9 cellular contexts compared by ENCODE assay signal in genomic region chr10:89426230-89426868, GRCh38. TPM values are rescaled to one million over a fixed set of nuclear protein-coding genes. Genes with fewer than 3 reads are reported as not detected.
DNase-seq lines count a peak whose midpoint lies in the region; ATAC-seq and TF ChIP-seq lines count a peak whose summit lies in the region.
"Had no signal": no experiment of that assay in that cellular context is flagged by ENCODE, and none has a peak within 500 bp of the region (broad histone marks: within the 10 kb centered on the region; RNA-seq: fewer than 3 reads in every experiment).

No MANE protein-coding gene starts in this region.

- no peak overlapping the region for H3K9ac ChIP-seq in HCT116 (ENCODE audit: low read length)
- no peak overlapping the region for H3K9ac ChIP-seq in OCI-LY3 (ENCODE audit: low read length)

- CTCF ChIA-PET in HCT116 (lab: Charles Lee), result no interaction called here

- no peak overlapping the region for H3K4me2 ChIP-seq in HCT116 (ENCODE audit: low read length)
- no peak overlapping the region for H3K4me2 ChIP-seq in OCI-LY3 (ENCODE audit: low read length)

- ATAC-seq in HCT116 (peak; percentile 87), memory B cell (ENCODE audit: low read depth) (peak; percentile 73), HG03025 (IDR thresholded peaks at IDR 0.05; ENCODE audit: low FRiP score, unreplicated experiment) (no peak)

- RAD21 ChIA-PET in HCT116 (lab: Charles Lee; ENCODE audit: low non-redundant PET in 1 of 2, low total read pairs in 2 of 2, uncharacterized antibody in 2 of 2, unreplicated experiment in 2 of 2), result no interaction called here

- no peaks in the 10 kb centered on the region for H3K79me2 ChIP-seq in HCT116 (ENCODE audit: insufficient read depth, low read length)
- no peaks in the 10 kb centered on the region for H3K79me2 ChIP-seq in OCI-LY3 (ENCODE audit: low read length)

- H4K20me1 ChIP-seq in HCT116 (ENCODE audit: insufficient read depth) (no peaks in the 10 kb centered on the region), OCI-LY3 (ENCODE audit: insufficient read depth, low read length) (no peaks in the 10 kb centered on the region)

- POLR2A ChIA-PET in HCT116 (lab: Charles Lee), result no interaction called here

- intact Hi-C loops in HCT116 (cut with micrococcal nuclease) (loop anchor here (1.0 to 5.0 kb wide), 5 partner anchors 138 to 1436 kb away; no protein-coding TSS in a partner anchor), dorsolateral prefrontal cortex (cut with DNase I) (loop anchor here (5.0 to 10.0 kb wide), 3 partner anchors 136 to 492 kb away; partner anchors contain the start of gene KIF20B (in 1 of the 2))

- DNase-seq in DMS53 (lab: John Stamatoyannopoulos, UW) (peak; percentile 66), HCT116 (ENCODE audit: low read depth, low spot score) (no peak), dorsolateral prefrontal cortex (no peak), memory B cell (ENCODE audit: low spot score in 2 of 2) (peak in 1 of 2 donors; percentile 31), islet precursor cell (no peak), activated T-cell treated with anti-CD3 and anti-CD28 coated beads for 4 hours (no peak)

- H3K27ac ChIP-seq in HCT116 (ENCODE audit: low read depth, low read length), result no peak overlapping the region
- H3K27ac ChIP-seq in OCI-LY3 (ENCODE audit: low read length), result no peak overlapping the region
- no peak overlapping the region for H3K27ac ChIP-seq in dorsolateral prefrontal cortex

- H3K9me3 Mint-ChIP-seq in memory B cell, result no peaks in the 10 kb centered on the region

- H2AFZ ChIP-seq in HCT116 (ENCODE audit: low read depth, low read length, poor library complexity, severe bottlenecking), result peak overlapping the region; percentile 24
- H2AFZ ChIP-seq in OCI-LY3 (ENCODE audit: low read depth, low read length), result no peak overlapping the region

- H3K9me3 ChIP-seq in HCT116 (ENCODE audit: control insufficient read depth in 1 of 2, insufficient read depth in 1 of 2, low read depth in 1 of 2, low read length in 2 of 2) (no peaks in the 10 kb centered on the region), OCI-LY3 (ENCODE audit: insufficient read depth, low read length) (no peaks in the 10 kb centered on the region)

- TF ChIP-seq CTCF in HCT116 (IDR thresholded peaks at IDR 0.05 in 2 of 3, conservative IDR thresholded peaks at IDR 0.05 in 1 of 3; ENCODE audit: borderline replicate concordance in 1 of 3, insufficient read depth in 1 of 3, low read depth in 2 of 3, low read length in 2 of 3) (peak; percentile 69 to 83 (median 80)), OCI-LY3 (IDR thresholded peaks at IDR 0.05; ENCODE audit: low read depth, low read length) (peak; percentile 71), dorsolateral prefrontal cortex (IDR thresholded peaks at IDR 0.05 in 54 of 56, conservative IDR thresholded peaks at IDR 0.05 in 2 of 56; ENCODE audit: low read depth in 1 of 56, partially characterized antibody in 56 of 56) (peak; percentile 68 to 92 (median 82))

- no peak overlapping the region for H3K4me3 Mint-ChIP-seq in memory B cell

- TF ChIP-seq RAD21 in HCT116 (IDR thresholded peaks at IDR 0.05; ENCODE audit: low read depth), result peak; percentile 91

- H3K9me2 ChIP-seq in HCT116 (ENCODE audit: insufficient read depth), result no peaks in the 10 kb centered on the region

- no peaks in the 10 kb centered on the region for H3K27me3 Mint-ChIP-seq in memory B cell

- BruUV-seq in HCT116 (replicated peaks; lab: Mats Ljungman, UMichigan), result no TSS peak

- peaks cover under 1% of the 10 kb centered on the region for H3K36me3 Mint-ChIP-seq in memory B cell

- H3K4me3 ChIP-seq in HCT116 (replicated peaks in 1 of 2; ENCODE audit: low read depth in 1 of 2, low read length in 2 of 2) (no peak overlapping the region), OCI-LY3 (ENCODE audit: low read length) (no peak overlapping the region), dorsolateral prefrontal cortex (no peak overlapping the region)

- H3K27me3 ChIP-seq in HCT116 (ENCODE audit: insufficient read depth, low read length), result no peaks in the 10 kb centered on the region
- no peaks in the 10 kb centered on the region for H3K27me3 ChIP-seq in OCI-LY3 (ENCODE audit: low read depth, low read length)
- H3K27me3 ChIP-seq in dorsolateral prefrontal cortex, result no peaks in the 10 kb centered on the region

- H3K4me1 Mint-ChIP-seq in memory B cell, result peaks cover 9% of the 10 kb centered on the region

- H3K36me3 ChIP-seq in HCT116 (ENCODE audit: control insufficient read depth in 1 of 2, insufficient read depth in 2 of 2, low read length in 2 of 2) (no peaks in the 10 kb centered on the region), OCI-LY3 (replicated peaks; ENCODE audit: low read depth, low read length) (peaks cover under 1% of the 10 kb centered on the region)

- H3K27ac Mint-ChIP-seq in memory B cell, result no peak overlapping the region

- peaks cover 0 to 14% of the 10 kb centered on the region in 2 experiments; a peak in 2 of 4 replicates for H3K4me1 ChIP-seq in HCT116 (ENCODE audit: control insufficient read depth in 1 of 2, insufficient read depth in 2 of 2, low read length in 2 of 2)
- no peaks in the 10 kb centered on the region for H3K4me1 ChIP-seq in OCI-LY3 (ENCODE audit: low read length)

- no peak for TF ChIP-seq POLR2A in HCT116 (IDR thresholded peaks at IDR 0.05; ENCODE audit: borderline replicate concordance, extremely low read depth, insufficient read depth, insufficient read length)

TF ChIP-seq in HCT116, 20 proteins besides CTCF, POLR2A, EP300 and RAD21 (continues in another document):
- no peak for TF ChIP-seq ELF1 (IDR thresholded peaks at IDR 0.05; ENCODE audit: borderline replicate concordance, low read depth)
- no peak for TF ChIP-seq YY1 (IDR thresholded peaks at IDR 0.05; ENCODE audit: extremely low read depth, insufficient replicate concordance, low read depth, low read length)
- TF ChIP-seq, protein P1, sequence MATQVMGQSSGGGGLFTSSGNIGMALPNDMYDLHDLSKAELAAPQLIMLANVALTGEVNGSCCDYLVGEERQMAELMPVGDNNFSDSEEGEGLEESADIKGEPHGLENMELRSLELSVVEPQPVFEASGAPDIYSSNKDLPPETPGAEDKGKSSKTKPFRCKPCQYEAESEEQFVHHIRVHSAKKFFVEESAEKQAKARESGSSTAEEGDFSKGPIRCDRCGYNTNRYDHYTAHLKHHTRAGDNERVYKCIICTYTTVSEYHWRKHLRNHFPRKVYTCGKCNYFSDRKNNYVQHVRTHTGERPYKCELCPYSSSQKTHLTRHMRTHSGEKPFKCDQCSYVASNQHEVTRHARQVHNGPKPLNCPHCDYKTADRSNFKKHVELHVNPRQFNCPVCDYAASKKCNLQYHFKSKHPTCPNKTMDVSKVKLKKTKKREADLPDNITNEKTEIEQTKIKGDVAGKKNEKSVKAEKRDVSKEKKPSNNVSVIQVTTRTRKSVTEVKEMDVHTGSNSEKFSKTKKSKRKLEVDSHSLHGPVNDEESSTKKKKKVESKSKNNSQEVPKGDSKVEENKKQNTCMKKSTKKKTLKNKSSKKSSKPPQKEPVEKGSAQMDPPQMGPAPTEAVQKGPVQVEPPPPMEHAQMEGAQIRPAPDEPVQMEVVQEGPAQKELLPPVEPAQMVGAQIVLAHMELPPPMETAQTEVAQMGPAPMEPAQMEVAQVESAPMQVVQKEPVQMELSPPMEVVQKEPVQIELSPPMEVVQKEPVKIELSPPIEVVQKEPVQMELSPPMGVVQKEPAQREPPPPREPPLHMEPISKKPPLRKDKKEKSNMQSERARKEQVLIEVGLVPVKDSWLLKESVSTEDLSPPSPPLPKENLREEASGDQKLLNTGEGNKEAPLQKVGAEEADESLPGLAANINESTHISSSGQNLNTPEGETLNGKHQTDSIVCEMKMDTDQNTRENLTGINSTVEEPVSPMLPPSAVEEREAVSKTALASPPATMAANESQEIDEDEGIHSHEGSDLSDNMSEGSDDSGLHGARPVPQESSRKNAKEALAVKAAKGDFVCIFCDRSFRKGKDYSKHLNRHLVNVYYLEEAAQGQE (IDR thresholded peaks at IDR 0.05; ENCODE audit: low read depth), result no peak
- TF ChIP-seq EZH2phosphoT487 (IDR thresholded peaks at IDR 0.05; ENCODE audit: borderline replicate concordance), result no peak
- TF ChIP-seq EGR1 (IDR thresholded peaks at IDR 0.05; ENCODE audit: low read depth), result no peak
- no peak for TF ChIP-seq CBX3 (IDR thresholded peaks at IDR 0.05; ENCODE audit: low read depth)
- no peak for TF ChIP-seq SIN3A (IDR thresholded peaks at IDR 0.05; ENCODE audit: low read depth)
- TF ChIP-seq TCF7L2 (IDR thresholded peaks at IDR 0.05; ENCODE audit: borderline replicate concordance, extremely low read depth, insufficient read depth, insufficient read length), result no peak
- no peak for TF ChIP-seq ZBTB33 (IDR thresholded peaks at IDR 0.05; ENCODE audit: extremely low read depth, insufficient replicate concordance, low read length)
- no peak for TF ChIP-seq SRF (IDR thresholded peaks at IDR 0.05; ENCODE audit: low read depth)
- TF ChIP-seq ZFX (IDR thresholded peaks at IDR 0.05), result no peak
- no peak for TF ChIP-seq EZH2 (IDR thresholded peaks at IDR 0.05)
- TF ChIP-seq FOSL1 (IDR thresholded peaks at IDR 0.05; ENCODE audit: low read depth), result no peak
- no peak for TF ChIP-seq ATF3 (IDR thresholded peaks at IDR 0.05)
- no peak for TF ChIP-seq JUND (IDR thresholded peaks at IDR 0.05)

RNA-seq across cellular contexts. Expression of gene IFIT5, which starts 12.0 kb away (rescaled TPM):
- total RNA-seq in HCT116 (2021; ENCODE audit: unreplicated experiment) (11.1 TPM), dorsolateral prefrontal cortex (10 to 100 TPM; 10.6 to 33.5 (median 19.0) TPM)
- 2.4 and 3.6 TPM in 2 replicates for polyA plus RNA-seq in HCT116 (2012)

RNA-seq across cellular contexts. Expression of gene IFIT1, which starts 33.9 kb away (rescaled TPM):
- 3.6 TPM for total RNA-seq in HCT116 (2021; ENCODE audit: unreplicated experiment)
- 1.5 and 2.1 TPM in 2 replicates for polyA plus RNA-seq in HCT116 (2012)
- total RNA-seq in dorsolateral prefrontal cortex, result 100 to 1,000 TPM in 3 of 120 experiments, 10 to 100 TPM in 117; 23.2 to 313 (median 49.2) TPM

RNA-seq across cellular contexts. Expression of gene IFIT1B, which starts 48.5 kb away (rescaled TPM):
- total RNA-seq in HCT116 (2021; ENCODE audit: unreplicated experiment) (not detected), dorsolateral prefrontal cortex (under 1 TPM in 12 of 120 experiments, not detected in 108; 0.25 to 0.92 (median 0.31) TPM)
- not detected in 2 replicates for polyA plus RNA-seq in HCT116 (2012)
- total RNA-seq: activated CD8-positive, alpha-beta memory T cell treated with anti-CD3 and anti-CD28 coated beads for 36 hours had no signal
